Comparison of ENCODE assay signal across 11 cellular contexts in the genomic region with DNA sequence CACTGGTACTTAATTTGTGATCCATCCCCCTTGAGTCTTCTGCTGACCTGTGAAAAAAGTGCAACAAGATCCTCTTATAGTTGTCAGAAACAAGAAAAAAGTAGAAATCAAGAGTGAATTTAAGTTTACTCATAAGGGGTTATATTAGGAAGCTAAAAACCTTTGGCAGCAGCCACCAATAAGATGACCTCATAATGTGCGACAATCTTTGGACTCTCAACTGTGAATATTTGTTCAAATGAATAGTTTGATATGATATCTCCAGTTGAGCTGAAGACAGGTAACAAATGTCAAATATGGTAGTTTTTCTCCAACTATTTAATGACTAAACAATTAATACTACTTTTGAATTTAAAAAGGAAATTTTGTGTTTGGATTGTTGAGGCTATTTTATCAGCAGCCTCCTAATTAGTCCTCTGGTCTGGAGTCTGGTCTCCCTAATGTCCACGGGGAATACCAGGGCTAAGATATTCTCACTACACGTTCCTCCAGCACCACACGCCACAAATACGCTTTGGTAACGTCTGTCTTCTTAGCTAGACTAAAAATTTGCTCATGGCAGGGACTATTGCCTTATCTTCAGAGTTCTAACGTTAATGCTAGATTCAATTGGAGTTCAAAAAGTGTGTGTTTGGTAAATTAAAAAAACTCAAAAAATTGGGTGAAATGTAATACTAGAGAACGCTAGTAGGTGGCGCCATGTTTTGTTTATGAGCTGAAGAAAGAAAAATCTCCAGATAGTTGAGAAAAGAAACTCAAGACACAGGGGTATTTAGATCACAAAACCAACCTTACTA. TPM values are rescaled to one million over a fixed set of nuclear protein-coding genes. Genes with fewer than 3 reads are reported as not detected.
DNase-seq lines count a peak whose midpoint lies in the region; ATAC-seq and TF ChIP-seq lines count a peak whose summit lies in the region.
"Had no signal": no experiment of that assay in that cellular context is flagged by ENCODE, and none has a peak within 500 bp of the region (broad histone marks: within the 10 kb centered on the region; RNA-seq: fewer than 3 reads in every experiment).

No MANE protein-coding gene starts in this region.

- no peaks in the 10 kb centered on the region for H3F3A ChIP-seq in OCI-LY1 (ENCODE audit: insufficient read depth, low read length)

- peak; percentile 46 for DNase-seq in activated CD4-positive, alpha-beta T cell treated with anti-CD3 and anti-CD28 coated beads, Interleukin-2, amount 10 ng/mL, durations not matched to agents 24 days and 14 days
- DNase-seq in activated CD4-positive, alpha-beta T cell treated with anti-CD3 and anti-CD28 coated beads, Interleukin-2, amount 50 U/mL, for 48 hours: no peak
- peak in 1 of 2 donors; percentile 8 for DNase-seq in fibroblast of lung (ENCODE audit: low read depth in 2 of 2)
- DNase-seq in transverse colon: no peak
- no peak for DNase-seq in NCI-H1694 treated with DMSO at 0.1 percent for 48 hours (lab: John Stamatoyannopoulos, UW)
- DNase-seq: DMS79, right cardiac atrium had no signal

- no peaks in the 10 kb centered on the region for H3K9me3 Mint-ChIP-seq in activated CD4-positive, alpha-beta T cell treated with anti-CD3 and anti-CD28 coated beads, Interleukin-2, amount 10 ng/mL, durations not matched to agents 24 days and 14 days

- H3K36me3 ChIP-seq in OCI-LY1 (ENCODE audit: insufficient read depth, low read length): no peaks in the 10 kb centered on the region
- H3K36me3 ChIP-seq in fibroblast of lung (ENCODE audit: control insufficient read depth, insufficient read depth, low read length): no peaks in the 10 kb centered on the region
- H3K36me3 ChIP-seq in transverse colon: no peaks in the 10 kb centered on the region

- no peaks in the 10 kb centered on the region for H3K27me3 ChIP-seq in OCI-LY1 (ENCODE audit: insufficient read depth, low read length)
- no peaks in the 10 kb centered on the region for H3K27me3 ChIP-seq in fibroblast of lung (ENCODE audit: control insufficient read depth, insufficient read depth, low read length)
- H3K27me3 ChIP-seq in transverse colon: peaks cover 34% of the 10 kb centered on the region

- ATAC-seq in HG03025 (IDR thresholded peaks at IDR 0.05; ENCODE audit: low FRiP score, unreplicated experiment) (no peak), HG03159 (IDR thresholded peaks at IDR 0.05; ENCODE audit: unreplicated experiment) (no peak)
- ATAC-seq: right cardiac atrium had no signal

- no peak overlapping the region for H3K4me3 ChIP-seq in OCI-LY1 (ENCODE audit: low read depth, low read length, poor library complexity, severe bottlenecking)
- H3K4me3 ChIP-seq in fibroblast of lung (replicated peaks in 1 of 4; ENCODE audit: control extremely low read depth in 1 of 4, insufficient read depth in 1 of 4, low read depth in 3 of 4, low read length in 4 of 4): no peak overlapping the region
- H3K4me3 ChIP-seq in transverse colon: no peak overlapping the region

- in situ Hi-C loops in transverse colon (cut with MboI; ENCODE audit: low pct_ligation_motif_present in 1 of 4, low pct_unique_long_range_greater_than_20kb in 1 of 4, low sequenced_read_pairs in 3 of 4): no loop called here

- WGBS in transverse colon (ENCODE audit: low coverage in 1 of 2), 2 donors: 29 to 35% methylated on average over 6 to 9 of the region's 9 CpGs

- no peak overlapping the region for H3K4me3 Mint-ChIP-seq in activated CD4-positive, alpha-beta T cell treated with anti-CD3 and anti-CD28 coated beads, Interleukin-2, amount 10 ng/mL, durations not matched to agents 24 days and 14 days

- no peaks in the 10 kb centered on the region for H3K79me2 ChIP-seq in OCI-LY1 (ENCODE audit: insufficient read depth, low read length)
- no peaks in the 10 kb centered on the region for H3K79me2 ChIP-seq in fibroblast of lung (ENCODE audit: control insufficient read depth, insufficient read depth, low read length)

- H2AFZ ChIP-seq in OCI-LY1 (ENCODE audit: low read length): no peak overlapping the region
- no peak overlapping the region for H2AFZ ChIP-seq in fibroblast of lung (ENCODE audit: low read length)

- H3K4me2 ChIP-seq in OCI-LY1 (ENCODE audit: low read length) (no peak overlapping the region), fibroblast of lung (ENCODE audit: extremely low read depth, insufficient read depth, low read length) (no peak overlapping the region)

- H3K27ac ChIP-seq in OCI-LY1 (ENCODE audit: low read depth, low read length, poor library complexity, severe bottlenecking) (no peak overlapping the region), fibroblast of lung (ENCODE audit: insufficient read depth, low read length) (no peak overlapping the region), transverse colon (no peak overlapping the region)

- H3K9ac ChIP-seq in OCI-LY1 (ENCODE audit: low read length) (no peak overlapping the region), fibroblast of lung (ENCODE audit: insufficient read depth, low read length) (no peak overlapping the region)

- TF ChIP-seq CTCF in OCI-LY1 (IDR thresholded peaks at IDR 0.05; ENCODE audit: low read length) (peak; percentile 65), fibroblast of lung (conservative IDR thresholded peaks at IDR 0.05 in 1 of 2, IDR thresholded peaks at IDR 0.05 in 1 of 2; ENCODE audit: low read depth in 1 of 2, low read length in 2 of 2) (peak; percentile 40 to 56), transverse colon (IDR thresholded peaks at IDR 0.05) (peak; percentile 38 to 60 (median 46))

- intact Hi-C loops in activated CD4-positive, alpha-beta T cell treated with anti-CD3 and anti-CD28 coated beads, Interleukin-2, amount 10 ng/mL, durations not matched to agents 24 days and 14 days (cut with micrococcal nuclease): no loop called here
- intact Hi-C loops in transverse colon (cut with DNase I; ENCODE audit: low total_unique reads): no loop called here

- no peaks in the 10 kb centered on the region for H3K36me3 Mint-ChIP-seq in activated CD4-positive, alpha-beta T cell treated with anti-CD3 and anti-CD28 coated beads, Interleukin-2, amount 10 ng/mL, durations not matched to agents 24 days and 14 days (ENCODE audit: low read depth)

- no peak for TF ChIP-seq EP300 in transverse colon (IDR thresholded peaks at IDR 0.05; ENCODE audit: low read depth)

- H3K9me3 ChIP-seq in OCI-LY1 (ENCODE audit: low read length) (no peaks in the 10 kb centered on the region), fibroblast of lung (ENCODE audit: control insufficient read depth, insufficient read depth, low read depth, low read length) (no peaks in the 10 kb centered on the region), transverse colon (no peaks in the 10 kb centered on the region)

- TF ChIP-seq POLR2A in transverse colon (IDR thresholded peaks at IDR 0.05): no peak

- H3K4me1 ChIP-seq in OCI-LY1 (ENCODE audit: insufficient read depth, low read length, severe bottlenecking): no peaks in the 10 kb centered on the region
- H3K4me1 ChIP-seq in fibroblast of lung (ENCODE audit: control insufficient read depth, extremely low read depth, insufficient read depth, low read length): no peaks in the 10 kb centered on the region
- no peaks in the 10 kb centered on the region for H3K4me1 ChIP-seq in transverse colon

- H4K20me1 ChIP-seq in OCI-LY1 (ENCODE audit: insufficient read depth, low read length) (no peaks in the 10 kb centered on the region), fibroblast of lung (ENCODE audit: control insufficient read depth, extremely low read depth, insufficient read depth, low read length) (no peaks in the 10 kb centered on the region)

- H3K4me1 Mint-ChIP-seq in activated CD4-positive, alpha-beta T cell treated with anti-CD3 and anti-CD28 coated beads, Interleukin-2, amount 10 ng/mL, durations not matched to agents 24 days and 14 days: no peaks in the 10 kb centered on the region

- H3K27ac Mint-ChIP-seq in activated CD4-positive, alpha-beta T cell treated with anti-CD3 and anti-CD28 coated beads, Interleukin-2, amount 10 ng/mL, durations not matched to agents 24 days and 14 days: no peak overlapping the region

- H3K27me3 Mint-ChIP-seq in activated CD4-positive, alpha-beta T cell treated with anti-CD3 and anti-CD28 coated beads, Interleukin-2, amount 10 ng/mL, durations not matched to agents 24 days and 14 days: peaks cover 19% of the 10 kb centered on the region

- no peaks in the 10 kb centered on the region for H3K9me2 ChIP-seq in OCI-LY1 (ENCODE audit: low read depth, low read length)

RNA-seq across cellular contexts. Expression of a gene that starts 51.0 kb away (rescaled TPM):
- total RNA-seq in activated CD4-positive, alpha-beta T cell treated with anti-CD3 and anti-CD28 coated beads, Interleukin-2, amount 10 ng/mL, durations not matched to agents 24 days and 14 days: not detected in 2 replicates
- total RNA-seq in fibroblast of lung (not detected in 2 replicates), transverse colon (under 1 TPM in 1 of 4 donors, not detected in 3; 0.16 TPM)
- polyA plus RNA-seq in fibroblast of lung: not detected in 2 replicates
- polyA plus RNA-seq in fibroblast of lung (2012): not detected in 2 replicates
- polyA minus RNA-seq in fibroblast of lung (ENCODE audit: low replicate concordance): not detected in 2 replicates
- total RNA-seq: right cardiac atrium, urinary bladder had no signal
- polyA plus RNA-seq: right cardiac atrium, urinary bladder had no signal
